Comparison of ENCODE assay signal across 14 cellular contexts in the genomic region with DNA sequence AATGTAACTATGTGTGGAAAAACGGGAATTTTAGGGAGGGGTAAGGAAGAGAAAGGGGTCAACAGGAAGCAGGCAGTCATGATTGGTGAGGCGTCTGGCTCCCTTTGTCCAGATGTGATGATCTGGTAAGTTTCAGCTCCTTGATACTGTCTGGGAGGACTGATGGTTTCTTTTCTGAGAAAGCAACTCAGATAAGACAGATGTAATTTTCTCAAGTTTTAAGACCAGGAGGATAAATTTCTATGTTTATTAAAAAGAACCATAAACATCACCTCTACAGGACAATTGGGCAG. TPM values are rescaled to one million over a fixed set of nuclear protein-coding genes. Genes with fewer than 3 reads are reported as not detected.
DNase-seq lines count a peak whose midpoint lies in the region; ATAC-seq, FAIRE-seq and TF ChIP-seq lines count a peak whose summit lies in the region.
"Had no signal": no experiment of that assay in that cellular context is flagged by ENCODE, and none has a peak within 500 bp of the region (broad histone marks: within the 10 kb centered on the region; RNA-seq: fewer than 3 reads in every experiment).

No MANE protein-coding gene starts in this region.

- peaks cover 0 to 10% (median 3%) of the 10 kb centered on the region in 7 donors for H3K9me3 Mint-ChIP-seq in CD14-positive monocyte
- H3K9me3 Mint-ChIP-seq in GM23338: peaks cover 12% of the 10 kb centered on the region; the same call in 2 of the 3 replicates
- H3K9me3 Mint-ChIP-seq in astrocyte (ENCODE audit: unreplicated experiment): peaks cover 5% of the 10 kb centered on the region
- H3K9me3 Mint-ChIP-seq in naive thymus-derived CD4-positive, alpha-beta T cell: peaks cover 0 to 16% (median 0%) of the 10 kb centered on the region in 11 donors
- no peaks in the 10 kb centered on the region for H3K9me3 Mint-ChIP-seq in stimulated activated naive CD8-positive, alpha-beta T cell treated with anti-CD3 and anti-CD28 coated beads, Interleukin-15, amount 100 ng/mL, for 72 hours
- no peaks in the 10 kb centered on the region for H3K9me3 Mint-ChIP-seq in activated T-helper 2 cell treated with anti-CD3 and anti-CD28 coated beads, Interferon-gamma antibody, Interleukin-2, Interleukin-4, amounts not matched to agents 10 μg/mL and 5 μg/mL and 100 μg/mL, durations not matched to agents 14 hours and 24 hours and 36 hours

- H3K4me3 ChIP-seq in GM23338 (no peak overlapping the region), astrocyte (ENCODE audit: insufficient read depth, low read depth, low read length) (no peak overlapping the region)
- H3K4me3 ChIP-seq in naive thymus-derived CD4-positive, alpha-beta T cell (ENCODE audit: low read length): no peak overlapping the region
- H3K4me3 ChIP-seq: SK-N-MC, thyroid gland had no signal

- POLR2A ChIA-PET in naive thymus-derived CD4-positive, alpha-beta T cell (lab: Charles Lee): interaction anchor here (0.6 to 1.4 kb wide), 3 partner anchors 8 to 82 kb away, joined by 3 to 4 read pairs (median 3); no protein-coding TSS in a partner anchor

- no peak for FAIRE-seq in astrocyte (lab: Jason Lieb, UNC)
- FAIRE-seq: endometrium had no signal

- no peak for DNase-seq in CD14-positive monocyte (ENCODE audit: low spot score)
- no peak for DNase-seq in GM23338 (ENCODE audit: low spot score)
- no peak for DNase-seq in astrocyte (ENCODE audit: low read depth)
- DNase-seq in naive thymus-derived CD4-positive, alpha-beta T cell: no peak
- DNase-seq in stimulated activated naive CD8-positive, alpha-beta T cell treated with anti-CD3 and anti-CD28 coated beads, Interleukin-15, amount 100 ng/mL, for 72 hours: no peak
- DNase-seq in SIG-M5 (lab: John Stamatoyannopoulos, UW): no peak
- DNase-seq in activated CD4-positive, CD25-positive, alpha-beta regulatory T cell treated with anti-CD3 and anti-CD28 coated beads, Interleukin-2, amount 50 U/mL, for 72 hours: no peak
- DNase-seq in activated T-helper 2 cell treated with anti-CD3 and anti-CD28 coated beads, Interferon-gamma antibody, Interleukin-2, Interleukin-4, amounts not matched to agents 10 μg/mL and 5 μg/mL and 100 μg/mL, durations not matched to agents 14 hours and 24 hours and 36 hours (ENCODE audit: low spot score): no peak
- DNase-seq: GDM1, NCI-H1105, thyroid gland had no signal

- H2AFZ ChIP-seq in GM23338 (peak overlapping the region; percentile 34; the same call in 1 of the 2 replicates), astrocyte (ENCODE audit: low read depth, low read length) (no peak overlapping the region)

- CTCF ChIA-PET in naive thymus-derived CD4-positive, alpha-beta T cell (lab: Charles Lee): no interaction called here

- no peak for ATAC-seq in GM23338
- no peak for ATAC-seq in naive thymus-derived CD4-positive, alpha-beta T cell
- ATAC-seq in stimulated activated naive CD8-positive, alpha-beta T cell treated with anti-CD3 and anti-CD28 coated beads, Interleukin-15, amount 100 ng/mL, for 72 hours: no peak
- ATAC-seq: activated naive CD4-positive, alpha-beta T cell treated with anti-CD3 and anti-CD28 coated beads, Interleukin-2, amount 50 U/mL, for 72 hours had no signal

- no peak overlapping the region for H3K9ac ChIP-seq in astrocyte (ENCODE audit: low read length)

- H3K36me3 ChIP-seq in GM23338 (ENCODE audit: insufficient read depth): no peaks in the 10 kb centered on the region
- no peaks in the 10 kb centered on the region for H3K36me3 ChIP-seq in astrocyte (ENCODE audit: insufficient read depth, low read length)
- no peaks in the 10 kb centered on the region for H3K36me3 ChIP-seq in naive thymus-derived CD4-positive, alpha-beta T cell (ENCODE audit: control insufficient read depth in 2 of 3, insufficient read depth in 3 of 3, low read length in 3 of 3)
- H3K36me3 ChIP-seq: thyroid gland had no signal

- peaks cover 18% of the 10 kb centered on the region; the same call in 1 of the 2 replicates for H3K4me1 ChIP-seq in GM23338 (ENCODE audit: insufficient read depth)
- peaks cover 15% of the 10 kb centered on the region for H3K4me1 ChIP-seq in astrocyte (ENCODE audit: insufficient read depth, low read length)
- H3K4me1 ChIP-seq in naive thymus-derived CD4-positive, alpha-beta T cell (ENCODE audit: control insufficient read depth in 2 of 2, insufficient read depth in 2 of 2, low read length in 2 of 2): peaks cover 18 to 20% of the 10 kb centered on the region in 2 donors

- H3K4me3 Mint-ChIP-seq in CD14-positive monocyte: peak overlapping the region in 1 of 2 donors; percentile 16
- H3K4me3 Mint-ChIP-seq in GM23338: no peak overlapping the region
- H3K4me3 Mint-ChIP-seq in astrocyte (ENCODE audit: unreplicated experiment): no peak overlapping the region
- H3K4me3 Mint-ChIP-seq in naive thymus-derived CD4-positive, alpha-beta T cell: peak overlapping the region in 5 of 10 donors; percentile 25 to 85 (median 47)
- H3K4me3 Mint-ChIP-seq in stimulated activated naive CD8-positive, alpha-beta T cell treated with anti-CD3 and anti-CD28 coated beads, Interleukin-15, amount 100 ng/mL, for 72 hours: no peak overlapping the region
- no peak overlapping the region for H3K4me3 Mint-ChIP-seq in activated T-helper 2 cell treated with anti-CD3 and anti-CD28 coated beads, Interferon-gamma antibody, Interleukin-2, Interleukin-4, amounts not matched to agents 10 μg/mL and 5 μg/mL and 100 μg/mL, durations not matched to agents 14 hours and 24 hours and 36 hours (ENCODE audit: low read depth)

- no peaks in the 10 kb centered on the region for H3K79me2 ChIP-seq in GM23338 (replicated peaks; ENCODE audit: insufficient read depth)
- no peaks in the 10 kb centered on the region for H3K79me2 ChIP-seq in astrocyte (ENCODE audit: insufficient read depth, low read length)

- H3K4me1 Mint-ChIP-seq in CD14-positive monocyte (peaks cover 61% of the 10 kb centered on the region), GM23338 (peaks cover 29% of the 10 kb centered on the region), astrocyte (ENCODE audit: low read depth, unreplicated experiment) (peaks cover 16% of the 10 kb centered on the region)
- peaks cover 25 to 60% (median 50%) of the 10 kb centered on the region in 7 donors for H3K4me1 Mint-ChIP-seq in naive thymus-derived CD4-positive, alpha-beta T cell
- H3K4me1 Mint-ChIP-seq in stimulated activated naive CD8-positive, alpha-beta T cell treated with anti-CD3 and anti-CD28 coated beads, Interleukin-15, amount 100 ng/mL, for 72 hours: peaks cover 61% of the 10 kb centered on the region
- peaks cover 23% of the 10 kb centered on the region for H3K4me1 Mint-ChIP-seq in activated T-helper 2 cell treated with anti-CD3 and anti-CD28 coated beads, Interferon-gamma antibody, Interleukin-2, Interleukin-4, amounts not matched to agents 10 μg/mL and 5 μg/mL and 100 μg/mL, durations not matched to agents 14 hours and 24 hours and 36 hours (ENCODE audit: low read depth)

- H3K27me3 Mint-ChIP-seq in CD14-positive monocyte (ENCODE audit: low read depth in 3 of 3): no peaks in the 10 kb centered on the region
- H3K27me3 Mint-ChIP-seq in GM23338 (ENCODE audit: insufficient read depth, low read depth, poor library complexity): peaks cover 12% of the 10 kb centered on the region
- no peaks in the 10 kb centered on the region for H3K27me3 Mint-ChIP-seq in astrocyte (ENCODE audit: low read depth, unreplicated experiment)
- no peaks in the 10 kb centered on the region for H3K27me3 Mint-ChIP-seq in naive thymus-derived CD4-positive, alpha-beta T cell
- H3K27me3 Mint-ChIP-seq in stimulated activated naive CD8-positive, alpha-beta T cell treated with anti-CD3 and anti-CD28 coated beads, Interleukin-15, amount 100 ng/mL, for 72 hours: no peaks in the 10 kb centered on the region
- peaks cover 20% of the 10 kb centered on the region for H3K27me3 Mint-ChIP-seq in activated T-helper 2 cell treated with anti-CD3 and anti-CD28 coated beads, Interferon-gamma antibody, Interleukin-2, Interleukin-4, amounts not matched to agents 10 μg/mL and 5 μg/mL and 100 μg/mL, durations not matched to agents 14 hours and 24 hours and 36 hours (ENCODE audit: low read depth)

- no peaks in the 10 kb centered on the region for H3K9me3 ChIP-seq in astrocyte (ENCODE audit: insufficient read depth, low read depth, low read length)
- H3K9me3 ChIP-seq in naive thymus-derived CD4-positive, alpha-beta T cell (ENCODE audit: control insufficient read depth in 2 of 3, low read length in 3 of 3): no peaks in the 10 kb centered on the region
- H3K9me3 ChIP-seq: thyroid gland had no signal

- H3K27ac Mint-ChIP-seq in CD14-positive monocyte (peak overlapping the region; percentile 97 to 99 (median 99)), GM23338 (no peak overlapping the region), astrocyte (ENCODE audit: unreplicated experiment) (peak overlapping the region; percentile 62)
- peak overlapping the region in 7 of 9 donors; percentile 7 to 88 (median 77) for H3K27ac Mint-ChIP-seq in naive thymus-derived CD4-positive, alpha-beta T cell
- no peak overlapping the region for H3K27ac Mint-ChIP-seq in stimulated activated naive CD8-positive, alpha-beta T cell treated with anti-CD3 and anti-CD28 coated beads, Interleukin-15, amount 100 ng/mL, for 72 hours
- H3K27ac Mint-ChIP-seq in activated T-helper 2 cell treated with anti-CD3 and anti-CD28 coated beads, Interferon-gamma antibody, Interleukin-2, Interleukin-4, amounts not matched to agents 10 μg/mL and 5 μg/mL and 100 μg/mL, durations not matched to agents 14 hours and 24 hours and 36 hours: no peak overlapping the region

- no peak for TF ChIP-seq CTCF in CD14-positive monocyte (IDR thresholded peaks at IDR 0.05)
- TF ChIP-seq CTCF in GM23338 (conservative IDR thresholded peaks at IDR 0.05; ENCODE audit: low read depth in 2 of 2): no peak
- no peak for TF ChIP-seq CTCF in astrocyte (IDR thresholded peaks at IDR 0.05; ENCODE audit: insufficient read depth, low read depth, low read length)

- intact Hi-C loops in CD14-positive monocyte (cut with micrococcal nuclease): loop anchor here in 1 of 2 donors (10.0 kb wide), 1 partner anchor 734 kb away; no protein-coding TSS in a partner anchor
- intact Hi-C loops in naive thymus-derived CD4-positive, alpha-beta T cell (cut with micrococcal nuclease): loop anchor here in 1 of 2 donors (2.0 kb wide), 1 partner anchor 14 kb away; no protein-coding TSS in a partner anchor
- intact Hi-C loops in activated T-helper 2 cell treated with anti-CD3 and anti-CD28 coated beads, Interferon-gamma antibody, Interleukin-2, Interleukin-4, amounts not matched to agents 10 μg/mL and 5 μg/mL and 100 μg/mL, durations not matched to agents 14 hours and 24 hours and 36 hours (cut with micrococcal nuclease): no loop called here

- H3K36me3 Mint-ChIP-seq in CD14-positive monocyte (peaks cover 0 to 11% of the 10 kb centered on the region in 2 donors), GM23338 (ENCODE audit: low read depth) (peaks cover 20% of the 10 kb centered on the region), astrocyte (ENCODE audit: low read depth, unreplicated experiment) (peaks cover 1% of the 10 kb centered on the region)
- peaks cover 0 to 25% (median 4%) of the 10 kb centered on the region in 5 donors for H3K36me3 Mint-ChIP-seq in naive thymus-derived CD4-positive, alpha-beta T cell
- H3K36me3 Mint-ChIP-seq in activated T-helper 2 cell treated with anti-CD3 and anti-CD28 coated beads, Interferon-gamma antibody, Interleukin-2, Interleukin-4, amounts not matched to agents 10 μg/mL and 5 μg/mL and 100 μg/mL, durations not matched to agents 14 hours and 24 hours and 36 hours (ENCODE audit: low read depth): peaks cover 11% of the 10 kb centered on the region

- no peaks in the 10 kb centered on the region for H3F3A ChIP-seq in GM23338 (replicated peaks; ENCODE audit: low read depth)

- H3K27me3 ChIP-seq in GM23338 (ENCODE audit: insufficient read depth) (no peaks in the 10 kb centered on the region), astrocyte (ENCODE audit: insufficient read depth, low read length) (no peaks in the 10 kb centered on the region)
- H3K27me3 ChIP-seq in naive thymus-derived CD4-positive, alpha-beta T cell (ENCODE audit: control insufficient read depth in 2 of 2, insufficient read depth in 2 of 2, low read length in 2 of 2): no peaks in the 10 kb centered on the region
- H3K27me3 ChIP-seq: thyroid gland had no signal

- H3K9me2 ChIP-seq in GM23338 (ENCODE audit: insufficient read depth): no peaks in the 10 kb centered on the region

- H3K4me2 ChIP-seq in GM23338: no peak overlapping the region
- no peak overlapping the region for H3K4me2 ChIP-seq in astrocyte (ENCODE audit: low read length)

- no peak overlapping the region for H3K27ac ChIP-seq in GM23338 (ENCODE audit: low read depth)
- H3K27ac ChIP-seq in astrocyte (ENCODE audit: low read depth, low read length): no peak overlapping the region
- no peak overlapping the region for H3K27ac ChIP-seq in naive thymus-derived CD4-positive, alpha-beta T cell (ENCODE audit: low read depth, low read length)
- H3K27ac ChIP-seq: SK-N-MC had no signal

- no peaks in the 10 kb centered on the region for H4K20me1 ChIP-seq in GM23338 (replicated peaks; ENCODE audit: insufficient read depth)
- no peaks in the 10 kb centered on the region for H4K20me1 ChIP-seq in astrocyte (ENCODE audit: insufficient read depth, low read length)

RNA-seq across cellular contexts. Expression of a gene that starts 21.9 kb away (rescaled TPM):
- polyA plus RNA-seq in CD14-positive monocyte: 1 to 10 TPM; 7.4 to 7.8 TPM
- 12.3 and 12.6 TPM in 2 replicates for total RNA-seq in GM23338 (2014; rRNA removed; shearing (Covaris generic))
- polyA plus RNA-seq in GM23338 (2016; fragmentation: Nextera tagmentation; extraction: Ambion mirVana): 14.1 and 17.7 TPM in 2 replicates
- 3.6 and 3.9 TPM in 2 replicates for total RNA-seq in astrocyte
- total RNA-seq in naive thymus-derived CD4-positive, alpha-beta T cell: 10 to 100 TPM in 2 of 5 experiments, 1 to 10 TPM in 3; 4.1 to 22.9 (median 8.1) TPM
- polyA plus RNA-seq in naive thymus-derived CD4-positive, alpha-beta T cell: 10 to 100 TPM; 15.7 to 17.8 TPM
- total RNA-seq in activated T-helper 2 cell treated with anti-CD3 and anti-CD28 coated beads, Interferon-gamma antibody, Interleukin-2, Interleukin-4, amounts not matched to agents 10 μg/mL and 5 μg/mL and 100 μg/mL, durations not matched to agents 14 hours and 24 hours and 36 hours: 1.8 and 2.8 TPM in 2 replicates

Comparison
In these comparisons a context has a peak if more than half of its experiments do, and no peak if none do; other contexts are left out.
1. H3K27ac Mint-ChIP-seq: peak in CD14-positive monocyte (7 of 7), astrocyte (single experiment) and naive thymus-derived CD4-positive, alpha-beta T cell (7 of 9); none in GM23338 (single experiment), stimulated activated naive CD8-positive, alpha-beta T cell treated with anti-CD3 and anti-CD28 coated beads, Interleukin-15, amount 100 ng/mL, for 72 hours (0 of 2) and activated T-helper 2 cell treated with anti-CD3 and anti-CD28 coated beads, Interferon-gamma antibody, Interleukin-2, Interleukin-4, amounts not matched to agents 10 μg/mL and 5 μg/mL and 100 μg/mL, durations not matched to agents 14 hours and 24 hours and 36 hours (single experiment).